ENCODE assay signal across 26 cellular contexts in genomic region chr3:194828126-194828525, GRCh38.
"Had no signal": no experiment of that assay in that cellular context is flagged by ENCODE, and none has a peak within 500 bp of the region (broad histone marks: within the 10 kb centered on the region; RNA-seq: fewer than 3 reads in every experiment).

No MANE protein-coding gene starts in this region.

- H3K4me1 ChIP-seq: body of pancreas, foreskin keratinocyte, prostate gland, thyroid gland, upper lobe of right lung had no signal

- H3K36me3 ChIP-seq: esophagus squamous epithelium, left ventricle myocardium inferior, ovary, prostate gland, thyroid gland, upper lobe of right lung, WERI-Rb-1 had no signal

- DNase-seq: activated CD4-positive, alpha-beta T cell treated with anti-CD3 and anti-CD28 coated beads for 1 hour; activated CD4-positive, alpha-beta T cell treated with anti-CD3 and anti-CD28 coated beads, Interleukin-2, amount 50 U/mL, for 1 hour; activated CD8-positive, alpha-beta T cell treated with anti-CD3 and anti-CD28 coated beads, Interleukin-2, amount 10 ng/mL, durations not matched to agents 7 days and 5 days; activated naive CD4-positive, alpha-beta T cell treated with Interleukin-2 at 50 U/mL for 16 hours; activated naive CD8-positive, alpha-beta T cell treated with anti-CD3 and anti-CD28 coated beads, Interleukin-2, amount 10 ng/mL, durations not matched to agents 7 days and 5 days; activated T-cell treated with anti-CD3 and anti-CD28 coated beads, Interleukin-2, amount 50 U/mL, for 24 hours; amygdala; body of pancreas; dermis blood vessel endothelial cell; effector memory CD4-positive, alpha-beta T cell; esophagus squamous epithelium; foreskin keratinocyte; glutamatergic neuron; hippocampal formation; left ventricle myocardium inferior; ovary; stimulated activated CD4-positive, alpha-beta T cell treated with anti-CD3 and anti-CD28 coated beads, Interleukin-4, amount 100 ng/mL, for 24 hours; stimulated activated naive CD4-positive, alpha-beta T cell treated with Interleukin-2 at 50 U/mL for 16 hours; substantia nigra; T-helper 1 cell; thyroid gland; upper lobe of right lung; WERI-Rb-1 had no signal

- H3K9me3 ChIP-seq: body of pancreas, esophagus squamous epithelium, left ventricle myocardium inferior, ovary, prostate gland, thyroid gland, upper lobe of right lung had no signal

- H3K27me3 ChIP-seq: body of pancreas, esophagus squamous epithelium, ovary, thyroid gland, upper lobe of right lung had no signal

- ATAC-seq: activated CD8-positive, alpha-beta T cell treated with anti-CD3 and anti-CD28 coated beads, Interleukin-2, amount 10 ng/mL, durations not matched to agents 7 days and 5 days; activated T-helper 17 cell treated with anti-CD3 and anti-CD28 coated beads, Interleukin-2, amount 50 U/mL, for 72 hours; body of pancreas; foreskin keratinocyte; natural killer cell treated with Interleukin-12 subunit alpha and Interleukin-12 subunit beta and Interleukin-15 and Interleukin-18, amount 100 ng/mL, for 72 hours; upper lobe of right lung had no signal

- H3K27ac ChIP-seq: body of pancreas, esophagus squamous epithelium, foreskin keratinocyte, left ventricle myocardium inferior, ovary, prostate gland, thyroid gland, upper lobe of right lung, WERI-Rb-1 had no signal

- H3K4me3 ChIP-seq: body of pancreas, esophagus squamous epithelium, left ventricle myocardium inferior, ovary, prostate gland, thyroid gland, upper lobe of right lung had no signal
